ENCODE assay signal across 3 cellular contexts in genomic region chr2:64781991-64782390, GRCh38.
TF ChIP-seq lines count a peak whose summit lies in the region.

No MANE protein-coding gene starts in this region.

TF ChIP-seq in SK-N-SH, 30 proteins besides CTCF, POLR2A, EP300 and RAD21:
- no peak for TF ChIP-seq NFIC (IDR thresholded peaks at IDR 0.05; ENCODE audit: borderline replicate concordance)
- peak; percentile 12; the same call in 1 of the 2 replicates for TF ChIP-seq TEAD4 (IDR thresholded peaks at IDR 0.05; ENCODE audit: borderline replicate concordance, insufficient read depth)
- TF ChIP-seq ZBTB33 (IDR thresholded peaks at IDR 0.05; ENCODE audit: borderline replicate concordance, low read depth) = no peak
- no peak for TF ChIP-seq RFX5 (IDR thresholded peaks at IDR 0.05; ENCODE audit: low read length)
- TF ChIP-seq MAX (IDR thresholded peaks at IDR 0.05; ENCODE audit: low read depth) = no peak
- no peak for TF ChIP-seq POLR2AphosphoS5 (IDR thresholded peaks at IDR 0.05; ENCODE audit: low read depth, low read length)
- peak; percentile 28; the same call in 1 of the 2 replicates for TF ChIP-seq FOSL2 (IDR thresholded peaks at IDR 0.05; ENCODE audit: borderline replicate concordance, low read depth)

TF ChIP-seq in SK-N-SH treated with all-trans-retinoic acid at 6 μM for 48 hours, 23 proteins besides CTCF, POLR2A, EP300 and RAD21:
- TF ChIP-seq ZFP30 (CRISPR knock-in tag; IDR thresholded peaks at IDR 0.05) (no peak), POU6F1 (CRISPR knock-in tag; IDR thresholded peaks at IDR 0.05; ENCODE audit: borderline replicate concordance, low read depth) (no peak), TSHZ2 (CRISPR knock-in tag; IDR thresholded peaks at IDR 0.05) (no peak), PPARA (CRISPR knock-in tag; IDR thresholded peaks at IDR 0.05; ENCODE audit: borderline replicate concordance) (no peak), GLIS3 (CRISPR knock-in tag; IDR thresholded peaks at IDR 0.05) (no peak), PATZ1 (CRISPR knock-in tag; IDR thresholded peaks at IDR 0.05; ENCODE audit: borderline replicate concordance) (no peak), BACH2 (CRISPR knock-in tag; IDR thresholded peaks at IDR 0.05; ENCODE audit: borderline replicate concordance) (no peak), CREB5 (CRISPR knock-in tag; IDR thresholded peaks at IDR 0.05; ENCODE audit: low read depth) (no peak), ZNF565 (CRISPR knock-in tag; conservative IDR thresholded peaks at IDR 0.05; ENCODE audit: low read depth) (no peak), TOX (CRISPR knock-in tag; IDR thresholded peaks at IDR 0.05; ENCODE audit: borderline replicate concordance) (no peak)

TF ChIP-seq in endothelial cell of umbilical vein, 7 proteins besides CTCF, POLR2A, EP300 and RAD21:
- peak; percentile 43 for TF ChIP-seq GATA2 (IDR thresholded peaks at IDR 0.05; ENCODE audit: insufficient read depth, insufficient read length, low read depth, low read length)
- no peak for TF ChIP-seq MAX (IDR thresholded peaks at IDR 0.05; ENCODE audit: insufficient read depth, insufficient read length)
